25 cellular contexts compared by ENCODE assay signal in the genomic region with DNA sequence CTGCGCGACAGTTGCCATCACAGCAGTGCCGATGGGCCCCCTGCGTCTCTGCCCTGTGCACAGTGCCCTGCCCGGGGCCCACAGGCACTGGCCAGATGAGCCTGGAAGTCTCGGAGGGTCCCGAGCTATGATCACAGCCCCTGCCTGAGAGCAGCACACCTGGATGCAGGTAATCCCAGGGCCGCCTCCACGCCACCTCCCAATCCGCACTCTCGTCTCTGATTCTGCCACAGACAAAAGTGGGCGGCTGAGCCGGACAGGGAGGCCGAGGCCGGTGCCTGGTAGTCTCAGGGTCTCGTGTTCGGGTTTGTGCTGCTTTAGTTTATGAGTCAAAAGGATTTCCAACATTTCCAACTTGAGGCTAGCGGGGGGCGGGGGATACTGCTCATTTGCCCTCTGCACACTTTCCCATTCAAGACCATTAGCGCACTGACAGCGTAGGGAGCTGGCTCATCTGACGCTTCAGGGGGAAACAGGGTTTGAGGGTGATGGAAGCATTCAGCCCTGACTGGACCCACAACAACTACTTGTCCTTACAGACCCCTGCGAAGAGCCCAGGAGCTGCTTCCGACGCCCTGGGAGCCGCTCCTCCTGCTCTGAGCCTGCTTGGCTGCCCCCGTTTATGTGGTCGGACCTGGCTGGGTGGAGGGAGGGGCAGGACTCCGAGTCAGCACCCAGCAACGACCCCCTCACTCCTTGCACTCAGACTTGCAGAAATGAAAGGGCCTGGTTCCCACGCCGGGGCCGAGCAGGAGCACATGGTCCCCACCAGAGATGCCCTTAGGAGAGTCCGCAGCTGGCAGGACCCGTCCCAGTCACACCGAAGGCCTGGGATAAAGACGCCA. TPM values are rescaled to one million over a fixed set of nuclear protein-coding genes. Genes with fewer than 3 reads are reported as not detected.
A peak's percentile ranks its signal among the peaks of the same experiment; 100 is the strongest.
DNase-seq lines count a peak whose midpoint lies in the region; ATAC-seq and TF ChIP-seq lines count a peak whose summit lies in the region.
"Had no signal": no experiment of that assay in that cellular context is flagged by ENCODE, and none has a peak within 500 bp of the region (broad histone marks: within the 10 kb centered on the region; RNA-seq: fewer than 3 reads in every experiment).

No MANE protein-coding gene starts in this region.

- 80% methylated on average over 37 of the region's 37 CpGs for WGBS in right cardiac atrium
- 70 to 72% methylated on average over 17 to 36 of the region's 37 CpGs for WGBS in body of pancreas, 2 donors

- ATAC-seq in right cardiac atrium: no peak
- ATAC-seq in body of pancreas: no peak
- no peak for ATAC-seq in GM19452 (IDR thresholded peaks at IDR 0.05; ENCODE audit: unreplicated experiment)
- ATAC-seq: GM23338 had no signal

- peaks cover 3% of the 10 kb centered on the region for H3K4me1 Mint-ChIP-seq in CD14-positive monocyte
- H3K4me1 Mint-ChIP-seq: GM23338 had no signal

- peaks cover 0 to 2% (median 0%) of the 10 kb centered on the region in 7 donors for H3K9me3 Mint-ChIP-seq in CD14-positive monocyte
- H3K9me3 Mint-ChIP-seq: CD4-positive, CD25-positive, alpha-beta regulatory T cell had no signal

- H3K27ac ChIP-seq in right cardiac atrium (ENCODE audit: low read length) (no peak overlapping the region), body of pancreas (no peak overlapping the region)
- H3K27ac ChIP-seq: Peyer's patch had no signal

- TF ChIP-seq CTCF in CD14-positive monocyte (IDR thresholded peaks at IDR 0.05) (no peak), body of pancreas (IDR thresholded peaks at IDR 0.05) (no peak)

- no peaks in the 10 kb centered on the region for H3K36me3 ChIP-seq in body of pancreas (replicated peaks in 1 of 2; ENCODE audit: insufficient read depth in 1 of 2, low read depth in 2 of 2)
- H3K36me3 ChIP-seq: Peyer's patch had no signal

- H3K9me3 ChIP-seq in right cardiac atrium (ENCODE audit: control insufficient read depth, low read length): no peaks in the 10 kb centered on the region
- no peaks in the 10 kb centered on the region for H3K9me3 ChIP-seq in body of pancreas
- H3K9me3 ChIP-seq: Peyer's patch had no signal

- intact Hi-C loops in CD14-positive monocyte (cut with micrococcal nuclease): loop anchor here in 1 of 2 donors (10.0 kb wide), 1 partner anchor 389 kb away; the partner anchor contains the start of gene PEX10
- intact Hi-C loops in right cardiac atrium (cut with DNase I): loop anchor here in 1 of 4 donors (10.0 kb wide), 1 partner anchor 359 kb away; no protein-coding TSS in a partner anchor
- intact Hi-C loops in posterior vena cava (cut with DNase I): no loop called here
- intact Hi-C loops in body of pancreas (cut with DNase I): no loop called here

- H3K4me1 ChIP-seq in right cardiac atrium (ENCODE audit: control insufficient read depth, insufficient read depth, low read length) (no peaks in the 10 kb centered on the region), body of pancreas (peaks cover 13% of the 10 kb centered on the region)
- H3K4me1 ChIP-seq: Peyer's patch had no signal

- H3K27ac Mint-ChIP-seq in CD14-positive monocyte: no peak overlapping the region
- H3K27ac Mint-ChIP-seq: CD4-positive, CD25-positive, alpha-beta regulatory T cell; GM23338 had no signal

- H3K27me3 ChIP-seq in right cardiac atrium (ENCODE audit: control insufficient read depth, insufficient read depth) (no peaks in the 10 kb centered on the region), body of pancreas (peaks cover 0 to 5% of the 10 kb centered on the region in 2 donors)
- H3K27me3 ChIP-seq: Peyer's patch had no signal

- no peak for TF ChIP-seq POLR2A in body of pancreas (IDR thresholded peaks at IDR 0.05)

- H3K36me3 Mint-ChIP-seq in CD14-positive monocyte: no peaks in the 10 kb centered on the region
- H3K36me3 Mint-ChIP-seq: CD4-positive, CD25-positive, alpha-beta regulatory T cell had no signal

- H3K4me3 ChIP-seq in right cardiac atrium (ENCODE audit: low read length) (no peak overlapping the region), body of pancreas (no peak overlapping the region)
- H3K4me3 ChIP-seq: GM23338, Peyer's patch had no signal

- peaks cover 0 to 6% (median 3%) of the 10 kb centered on the region in 3 donors for H3K27me3 Mint-ChIP-seq in CD14-positive monocyte (ENCODE audit: low read depth in 3 of 3)
- H3K27me3 Mint-ChIP-seq: CD4-positive, CD25-positive, alpha-beta regulatory T cell had no signal

- no peak overlapping the region for H3K4me3 Mint-ChIP-seq in CD14-positive monocyte
- H3K4me3 Mint-ChIP-seq: CD4-positive, CD25-positive, alpha-beta regulatory T cell; GM23338 had no signal

- DNase-seq in activated effector memory CD4-positive, alpha-beta T cell treated with anti-CD3 and anti-CD28 coated beads, Interleukin-2, amount 50 U/mL, for 16 hours: peak; percentile 51
- no peak for DNase-seq in activated effector memory CD4-positive, alpha-beta T cell treated with Interleukin-2 at 50 U/mL for 16 hours
- DNase-seq in CD14-positive monocyte (ENCODE audit: low spot score) (peak; percentile 41), right cardiac atrium (peak in 2 of 3 donors; percentile 40 to 44), posterior vena cava (ENCODE audit: low spot score) (peak; percentile 73), body of pancreas (no peak), NCI-H2196 treated with DMSO at 0.1 percent for 48 hours (lab: John Stamatoyannopoulos, UW; ENCODE audit: unreplicated experiment) (no peak)
- DNase-seq: 8988T; CD4-positive, CD25-positive, alpha-beta regulatory T cell; COR-L47; DMS 273 treated with DMSO at 0.1 percent for 48 hours; GDM1; HCEC 1CT; MM.1S; NCI-H1092; NCI-H146; NCI-H2029 treated with DMSO at 0.1 percent for 48 hours; NCI-H2171; NCI-H446; NCI-H69; Peyer's patch; SHP77 had no signal

RNA-seq across cellular contexts. Expression of gene TTC34, which starts 1.8 kb away (rescaled TPM):
- polyA plus RNA-seq in CD14-positive monocyte (under 1 TPM in 1 of 2 donors, not detected in 1; 0.03 TPM), right cardiac atrium (0.27 TPM)
- total RNA-seq in right cardiac atrium (1 to 10 TPM in 2 of 4 donors, under 1 TPM in 2; 0.53 to 1.5 (median 0.94) TPM), posterior vena cava (under 1 TPM; 0.24 to 0.46 TPM), body of pancreas (under 1 TPM; under 0.01 to 0.52 TPM)
- total RNA-seq: Daoy had no signal

Comparison
In these comparisons a context has a peak if more than half of its experiments do, and no peak if none do; other contexts are left out.
1. DNase-seq: peak in activated effector memory CD4-positive, alpha-beta T cell treated with anti-CD3 and anti-CD28 coated beads, Interleukin-2, amount 50 U/mL, for 16 hours (single experiment), CD14-positive monocyte (single experiment), right cardiac atrium (2 of 3) and posterior vena cava (single experiment); none in activated effector memory CD4-positive, alpha-beta T cell treated with Interleukin-2 at 50 U/mL for 16 hours (single experiment), body of pancreas (0 of 4) and NCI-H2196 treated with DMSO at 0.1 percent for 48 hours (single experiment).